Comparison of ENCODE assay signal across 9 cellular contexts in the genomic region with DNA sequence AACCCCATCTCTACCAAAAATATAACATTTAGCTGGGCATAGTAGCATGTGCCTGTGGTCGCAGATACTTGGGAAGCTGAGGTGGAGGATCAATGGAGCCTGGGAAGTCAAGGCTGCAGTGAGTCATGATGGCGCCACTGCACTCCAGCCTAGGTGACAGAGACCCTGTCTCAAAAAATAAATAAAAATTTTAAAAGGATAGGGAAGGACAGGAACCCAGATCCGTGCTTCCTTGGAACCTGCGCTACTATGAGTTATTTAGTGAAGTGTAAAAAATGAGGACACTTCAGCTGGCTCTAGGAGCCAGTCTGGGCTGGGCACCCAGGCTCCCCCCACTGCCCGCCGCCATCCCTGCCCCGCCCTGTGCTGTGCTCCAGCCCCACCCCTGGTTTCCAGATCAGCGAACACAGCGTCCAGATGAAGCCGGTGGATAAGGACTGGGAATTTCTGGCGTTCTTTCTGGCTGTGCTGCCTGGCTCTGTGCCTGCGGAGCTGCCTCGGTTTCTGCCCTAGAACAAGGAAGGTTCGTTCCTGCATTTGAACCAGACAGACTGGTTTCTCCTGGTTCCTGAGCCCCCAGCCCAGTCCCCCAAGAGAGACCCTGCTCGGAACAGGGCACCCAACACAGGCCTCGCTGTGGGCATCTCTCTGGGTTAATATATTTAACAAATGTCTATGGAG. TPM values are rescaled to one million over a fixed set of nuclear protein-coding genes. Genes with fewer than 3 reads are reported as not detected.
DNase-seq lines count a peak whose midpoint lies in the region; ATAC-seq, FAIRE-seq and TF ChIP-seq lines count a peak whose summit lies in the region.
"Had no signal": no experiment of that assay in that cellular context is flagged by ENCODE, and none has a peak within 500 bp of the region (broad histone marks: within the 10 kb centered on the region; RNA-seq: fewer than 3 reads in every experiment).

No MANE protein-coding gene starts in this region.

- peaks cover 16% of the 10 kb centered on the region for H3K4me1 Mint-ChIP-seq in GM23338
- H3K4me1 Mint-ChIP-seq in natural killer cell, result no peaks in the 10 kb centered on the region

- H3K4me3 ChIP-seq in adrenal gland (no peak overlapping the region), keratinocyte (ENCODE audit: control insufficient read depth in 2 of 3, extremely low read depth in 1 of 3, insufficient read depth in 2 of 3, low read depth in 1 of 3, low read length in 3 of 3) (peak overlapping the region; percentile 9 to 41 (median 32)), GM23338 (no peak overlapping the region), OCI-LY7 (ENCODE audit: low read depth, low read length, poor library complexity, severe bottlenecking) (no peak overlapping the region)

- TF ChIP-seq CTCF in adrenal gland (IDR thresholded peaks at IDR 0.05) (no peak), keratinocyte (optimal IDR thresholded peaks at IDR 0.05 in 1 of 3, IDR thresholded peaks at IDR 0.05 in 1 of 3, conservative IDR thresholded peaks at IDR 0.05 in 1 of 3; ENCODE audit: extremely low read depth in 1 of 3, insufficient read depth in 2 of 3, low read length in 3 of 3) (no peak), GM23338 (conservative IDR thresholded peaks at IDR 0.05; ENCODE audit: low read depth in 2 of 2) (no peak), OCI-LY7 (conservative IDR thresholded peaks at IDR 0.05; ENCODE audit: low read length) (no peak), natural killer cell (IDR thresholded peaks at IDR 0.05) (no peak)

- no peaks in the 10 kb centered on the region for H3K36me3 ChIP-seq in adrenal gland (replicated peaks in 1 of 2)
- no peaks in the 10 kb centered on the region for H3K36me3 ChIP-seq in keratinocyte (ENCODE audit: control insufficient read depth in 2 of 2, extremely low read depth in 1 of 2, insufficient read depth in 2 of 2, low read length in 2 of 2)
- H3K36me3 ChIP-seq in GM23338 (ENCODE audit: insufficient read depth), result no peaks in the 10 kb centered on the region
- no peaks in the 10 kb centered on the region for H3K36me3 ChIP-seq in OCI-LY7 (ENCODE audit: insufficient read depth, low read length)

- no peaks in the 10 kb centered on the region for H3K27me3 ChIP-seq in adrenal gland
- H3K27me3 ChIP-seq in keratinocyte (ENCODE audit: control insufficient read depth, extremely low read depth, insufficient read depth, low read length), result no peaks in the 10 kb centered on the region
- no peaks in the 10 kb centered on the region for H3K27me3 ChIP-seq in GM23338 (ENCODE audit: insufficient read depth)

- peak overlapping the region; percentile 65 for H3K9ac ChIP-seq in keratinocyte (ENCODE audit: control insufficient read depth, extremely low read depth, insufficient read depth, low read length)

- H2AFZ ChIP-seq in keratinocyte (ENCODE audit: control insufficient read depth, low read length) (peak overlapping the region; percentile 42), GM23338 (no peak overlapping the region), OCI-LY7 (ENCODE audit: low read length) (no peak overlapping the region)

- H3K36me3 Mint-ChIP-seq in GM23338 (ENCODE audit: low read depth) (no peaks in the 10 kb centered on the region), natural killer cell (no peaks in the 10 kb centered on the region)

- peaks cover 2% of the 10 kb centered on the region for H3K9me1 ChIP-seq in keratinocyte (ENCODE audit: control insufficient read depth, extremely low read depth, insufficient read depth, low read length)

- no peak for ATAC-seq in GM23338
- no peak for ATAC-seq in natural killer cell

- H3K9me3 ChIP-seq in adrenal gland (replicated peaks in 1 of 3) (no peaks in the 10 kb centered on the region), keratinocyte (ENCODE audit: control insufficient read depth, low read depth, low read length) (no peaks in the 10 kb centered on the region), OCI-LY7 (ENCODE audit: low read length) (no peaks in the 10 kb centered on the region)

- TF ChIP-seq POLR2A in adrenal gland (IDR thresholded peaks at IDR 0.05), result no peak

- H3K9me3 Mint-ChIP-seq in GM23338, result no peaks in the 10 kb centered on the region
- H3K9me3 Mint-ChIP-seq in natural killer cell, result no peaks in the 10 kb centered on the region

- CTCF ChIA-PET in OCI-LY7 (lab: Charles Lee; ENCODE audit: unreplicated experiment), result no interaction called here

- H3K4me3 Mint-ChIP-seq in GM23338 (no peak overlapping the region), natural killer cell (no peak overlapping the region)

- no peaks in the 10 kb centered on the region for H3K9me2 ChIP-seq in GM23338 (ENCODE audit: insufficient read depth)
- no peaks in the 10 kb centered on the region for H3K9me2 ChIP-seq in OCI-LY7 (ENCODE audit: insufficient read depth, low read length)

- H4K20me1 ChIP-seq in keratinocyte (ENCODE audit: control insufficient read depth, extremely low read depth, insufficient read depth, low read length), result no peaks in the 10 kb centered on the region
- H4K20me1 ChIP-seq in GM23338 (replicated peaks; ENCODE audit: insufficient read depth), result no peaks in the 10 kb centered on the region
- H4K20me1 ChIP-seq in OCI-LY7 (ENCODE audit: insufficient read depth, low read length), result no peaks in the 10 kb centered on the region

- BruUV-seq in OCI-LY7 (replicated peaks; lab: Mats Ljungman, UMichigan), result no TSS peak

- no peaks in the 10 kb centered on the region for H3K79me2 ChIP-seq in keratinocyte (ENCODE audit: control insufficient read depth, insufficient read depth, low read length)
- no peaks in the 10 kb centered on the region for H3K79me2 ChIP-seq in GM23338 (replicated peaks; ENCODE audit: insufficient read depth)
- no peaks in the 10 kb centered on the region for H3K79me2 ChIP-seq in OCI-LY7 (ENCODE audit: insufficient read depth, low read depth, low read length)

- H3K4me1 ChIP-seq in adrenal gland (replicated peaks in 1 of 2) (no peaks in the 10 kb centered on the region), keratinocyte (ENCODE audit: control insufficient read depth, extremely low read depth, insufficient read depth, low read length) (peaks cover 55% of the 10 kb centered on the region), GM23338 (ENCODE audit: insufficient read depth) (peaks cover 6% of the 10 kb centered on the region; the same call in 1 of the 2 replicates), OCI-LY7 (ENCODE audit: insufficient read depth, low read length, poor library complexity, severe bottlenecking) (no peaks in the 10 kb centered on the region)

- peak; percentile 84 for FAIRE-seq in keratinocyte (lab: Jason Lieb, UNC)
- FAIRE-seq: A204.1 had no signal

- H3K27me3 Mint-ChIP-seq in GM23338 (ENCODE audit: insufficient read depth, low read depth, poor library complexity), result peaks cover 10% of the 10 kb centered on the region
- no peaks in the 10 kb centered on the region for H3K27me3 Mint-ChIP-seq in natural killer cell (ENCODE audit: low read depth in 2 of 2)

- intact Hi-C loops in adrenal gland (cut with DNase I), result no loop called here
- intact Hi-C loops in OCI-LY7 (cut with micrococcal nuclease; ENCODE audit: unreplicated experiment), result no loop called here
- intact Hi-C loops in natural killer cell (cut with micrococcal nuclease), result no loop called here

- WGBS in adrenal gland, 4 donors, result 65 to 78% (median 75%) methylated on average over 13 to 16 of the region's 16 CpGs

- dilution Hi-C loops in keratinocyte (cut with MboI; ENCODE audit: extremely low pct_ligation_motif_present, low sequenced_read_pairs), result no loop called here

- POLR2A ChIA-PET in OCI-LY7 (lab: Charles Lee), result no interaction called here

- peak overlapping the region; percentile 83 for H3K4me2 ChIP-seq in keratinocyte (ENCODE audit: control insufficient read depth, extremely low read depth, insufficient read depth, low read depth, low read length)
- H3K4me2 ChIP-seq in GM23338, result no peak overlapping the region
- no peak overlapping the region for H3K4me2 ChIP-seq in OCI-LY7 (ENCODE audit: low read length)

- H3F3A ChIP-seq in GM23338 (replicated peaks; ENCODE audit: low read depth), result no peaks in the 10 kb centered on the region

- DNase-seq in DMS 273 (lab: John Stamatoyannopoulos, UW; ENCODE audit: unreplicated experiment), result peak; percentile 68
- DNase-seq in DMS 273 treated with DMSO at 0.1 percent for 48 hours (lab: John Stamatoyannopoulos, UW), result no peak
- peak in 4 of 7 donors; percentile 39 to 89 (median 52) for DNase-seq in adrenal gland
- no peak for DNase-seq in keratinocyte (ENCODE audit: low read depth, low spot score)
- DNase-seq in substantia nigra (lab: John Stamatoyannopoulos, UW), result peak in 34 of 49 donors; percentile 27 to 88 (median 58)
- no peak for DNase-seq in GM23338 (ENCODE audit: low spot score)
- no peak for DNase-seq in OCI-LY7 (ENCODE audit: low spot score)
- DNase-seq in natural killer cell, result no peak

- no peak overlapping the region for H3K27ac Mint-ChIP-seq in GM23338
- no peak overlapping the region for H3K27ac Mint-ChIP-seq in natural killer cell

- H3K27ac ChIP-seq in adrenal gland (no peak overlapping the region), keratinocyte (ENCODE audit: control insufficient read depth, insufficient read depth, low read length) (peak overlapping the region; percentile 79), substantia nigra (ENCODE audit: low read depth, low read length, poor library complexity, severe bottlenecking) (peak overlapping the region; percentile 99), GM23338 (ENCODE audit: low read depth) (no peak overlapping the region), OCI-LY7 (ENCODE audit: low read depth, low read length, poor library complexity, severe bottlenecking) (no peak overlapping the region)

RNA-seq across cellular contexts. Expression of gene PLLP, which starts 18.5 kb away (rescaled TPM):
- 1 to 10 TPM; 1.0 to 10.0 (median 2.7) TPM for total RNA-seq in adrenal gland
- polyA plus RNA-seq in adrenal gland, result 1 to 10 TPM; 1.5 to 7.0 (median 2.7) TPM
- 8.7 to 15.4 TPM (median 13.1 TPM) in 3 replicates for polyA plus RNA-seq in keratinocyte
- polyA plus RNA-seq in keratinocyte (2011; ENCODE audit: low read depth), result 2.0 TPM
- polyA plus RNA-seq in keratinocyte (2011; cell fraction: cytosol; rRNA removed), result 7.6 and 10.6 TPM in 2 replicates
- polyA plus RNA-seq in keratinocyte (2011; cell fraction: nucleus; rRNA removed), result 5.4 and 8.0 TPM in 2 replicates
- polyA plus RNA-seq in keratinocyte (2012; ENCODE audit: low replicate concordance), result 5.8 and 10.7 TPM in 2 replicates
- 8.3 to 14.0 TPM (median 14.0 TPM) in 3 replicates for polyA minus RNA-seq in keratinocyte
- polyA minus RNA-seq in keratinocyte (2011; cell fraction: cytosol; rRNA and poly(A)+ RNA removed), result 9.0 TPM
- polyA minus RNA-seq in keratinocyte (2011; cell fraction: nucleus; rRNA and poly(A)+ RNA removed), result 2.8 and 7.2 TPM in 2 replicates
- 2.1 and 6.1 TPM in 2 replicates for total RNA-seq in GM23338 (2014; rRNA removed; shearing (Covaris generic))
- polyA plus RNA-seq in GM23338 (2016; fragmentation: Nextera tagmentation; extraction: Ambion mirVana), result 1.3 and 1.9 TPM in 2 replicates
- 0.08 and 0.22 TPM in 2 replicates for total RNA-seq in OCI-LY7 (2014; rRNA removed; shearing (Covaris generic))
- total RNA-seq in OCI-LY7 (2022), result not detected in 2 replicates
- not detected for total RNA-seq in natural killer cell

RNA-seq across cellular contexts. Expression of gene ARL2BP, which starts 20.9 kb away (rescaled TPM):
- 10 to 100 TPM; 47.9 to 88.7 (median 57.9) TPM for total RNA-seq in adrenal gland
- polyA plus RNA-seq in adrenal gland, result 100 to 1,000 TPM in 1 of 3 donors, 10 to 100 TPM in 2; 32.6 to 136 (median 35.2) TPM
- 55.2 to 107 TPM (median 98.0 TPM) in 3 replicates for polyA plus RNA-seq in keratinocyte
- 37.9 TPM for polyA plus RNA-seq in keratinocyte (2011; ENCODE audit: low read depth)
- 80.7 and 116 TPM in 2 replicates for polyA plus RNA-seq in keratinocyte (2011; cell fraction: cytosol; rRNA removed)
- polyA plus RNA-seq in keratinocyte (2011; cell fraction: nucleus; rRNA removed), result 34.7 and 35.5 TPM in 2 replicates
- polyA plus RNA-seq in keratinocyte (2012; ENCODE audit: low replicate concordance), result 41.8 and 65.4 TPM in 2 replicates
- 42.4 to 71.7 TPM (median 60.0 TPM) in 3 replicates for polyA minus RNA-seq in keratinocyte
- 66.4 TPM for polyA minus RNA-seq in keratinocyte (2011; cell fraction: cytosol; rRNA and poly(A)+ RNA removed)
- polyA minus RNA-seq in keratinocyte (2011; cell fraction: nucleus; rRNA and poly(A)+ RNA removed), result 14.6 and 25.1 TPM in 2 replicates
- total RNA-seq in GM23338 (2014; rRNA removed; shearing (Covaris generic)), result 13.2 and 13.4 TPM in 2 replicates
- 10.3 and 10.9 TPM in 2 replicates for polyA plus RNA-seq in GM23338 (2016; fragmentation: Nextera tagmentation; extraction: Ambion mirVana)
- 25.4 and 26.6 TPM in 2 replicates for total RNA-seq in OCI-LY7 (2014; rRNA removed; shearing (Covaris generic))
- total RNA-seq in OCI-LY7 (2022), result 31.2 and 35.7 TPM in 2 replicates
- total RNA-seq in natural killer cell, result 10 to 100 TPM; 36.5 to 44.4 (median 43.7) TPM

Comparison
In these comparisons a context has a peak if more than half of its experiments do, and no peak if none do; other contexts are left out.
1. DNase-seq: peak in DMS 273 (single experiment), adrenal gland (4 of 7) and substantia nigra (34 of 49); none in DMS 273 treated with DMSO at 0.1 percent for 48 hours (single experiment), keratinocyte (single experiment), GM23338 (single experiment), OCI-LY7 (single experiment) and natural killer cell (single experiment).
2. H3K27ac ChIP-seq: peak in keratinocyte (single experiment) and substantia nigra (single experiment); none in adrenal gland (0 of 5), GM23338 (single experiment) and OCI-LY7 (single experiment).
3. H3K4me3 ChIP-seq: peak in keratinocyte (3 of 3); none in adrenal gland (0 of 4), GM23338 (single experiment) and OCI-LY7 (single experiment).